ENCODE assay signal across 10 cellular contexts in genomic region chr12:57474862-57475261, GRCh38. TPM values are rescaled to one million over a fixed set of nuclear protein-coding genes. Genes with fewer than 3 reads are reported as not detected.
DNase-seq lines count a peak whose midpoint lies in the region; ATAC-seq and TF ChIP-seq lines count a peak whose summit lies in the region.
"Had no signal": no experiment of that assay in that cellular context is flagged by ENCODE, and none has a peak within 500 bp of the region (broad histone marks: within the 10 kb centered on the region; RNA-seq: fewer than 3 reads in every experiment).

No MANE protein-coding gene starts in this region.

- peaks cover 42% of the 10 kb centered on the region for H3K36me3 Mint-ChIP-seq in stimulated activated naive CD8-positive, alpha-beta T cell treated with anti-CD3 and anti-CD28 coated beads, Interleukin-15, Interleukin-2, amounts not matched to agents 100 ng/mL and 50 ng/mL, for 24 hours (ENCODE audit: low read depth)
- H3K36me3 Mint-ChIP-seq in endothelial cell (ENCODE audit: low read depth, unreplicated experiment): peaks cover 33% of the 10 kb centered on the region

- no peaks in the 10 kb centered on the region for H3K9me3 Mint-ChIP-seq in stimulated activated naive CD8-positive, alpha-beta T cell treated with anti-CD3 and anti-CD28 coated beads, Interleukin-15, Interleukin-2, amounts not matched to agents 100 ng/mL and 50 ng/mL, for 24 hours
- no peaks in the 10 kb centered on the region for H3K9me3 Mint-ChIP-seq in endothelial cell (ENCODE audit: unreplicated experiment)

- H3K27me3 Mint-ChIP-seq in stimulated activated naive CD8-positive, alpha-beta T cell treated with anti-CD3 and anti-CD28 coated beads, Interleukin-15, Interleukin-2, amounts not matched to agents 100 ng/mL and 50 ng/mL, for 24 hours: no peaks in the 10 kb centered on the region
- peaks cover 27% of the 10 kb centered on the region for H3K27me3 Mint-ChIP-seq in endothelial cell (ENCODE audit: unreplicated experiment)

- no peak for DNase-seq in stimulated activated naive CD8-positive, alpha-beta T cell treated with anti-CD3 and anti-CD28 coated beads, Interleukin-15, Interleukin-2, amounts not matched to agents 100 U/mL and 50 U/mL, for 24 hours
- DNase-seq in endothelial cell (ENCODE audit: low spot score) (no peak), kidney tubule cell (ENCODE audit: low spot score) (no peak), SHP77 treated with DMSO at 0.1 percent for 48 hours (lab: John Stamatoyannopoulos, UW) (no peak), WERI-Rb-1 (no peak)
- DNase-seq: activated CD4-positive, alpha-beta T cell treated with anti-CD3 and anti-CD28 coated beads, Interleukin-2, amount 50 U/mL, for 48 hours; effector CD8-positive, alpha-beta T cell had no signal

- no peak overlapping the region for H3K27ac ChIP-seq in WERI-Rb-1

- peaks cover 57% of the 10 kb centered on the region for H3K4me1 Mint-ChIP-seq in stimulated activated naive CD8-positive, alpha-beta T cell treated with anti-CD3 and anti-CD28 coated beads, Interleukin-15, Interleukin-2, amounts not matched to agents 100 ng/mL and 50 ng/mL, for 24 hours (ENCODE audit: low read depth)
- peaks cover 45% of the 10 kb centered on the region for H3K4me1 Mint-ChIP-seq in endothelial cell (ENCODE audit: unreplicated experiment)

- ATAC-seq in stimulated activated naive CD8-positive, alpha-beta T cell treated with anti-CD3 and anti-CD28 coated beads, Interleukin-15, Interleukin-2, amounts not matched to agents 100 U/mL and 50 U/mL, for 24 hours: no peak

- peak overlapping the region; percentile 69 for H3K4me3 Mint-ChIP-seq in stimulated activated naive CD8-positive, alpha-beta T cell treated with anti-CD3 and anti-CD28 coated beads, Interleukin-15, Interleukin-2, amounts not matched to agents 100 ng/mL and 50 ng/mL, for 24 hours
- H3K4me3 Mint-ChIP-seq in endothelial cell (ENCODE audit: unreplicated experiment): peak overlapping the region; percentile 85

- H3K4me3 ChIP-seq in WERI-Rb-1 (ENCODE audit: low read depth, low read length): no peak overlapping the region

- no peaks in the 10 kb centered on the region for H3K9me3 ChIP-seq in WERI-Rb-1 (ENCODE audit: severe bottlenecking)

- no peak for TF ChIP-seq CTCF in endothelial cell (IDR thresholded peaks at IDR 0.05; ENCODE audit: unreplicated experiment)
- TF ChIP-seq CTCF in WERI-Rb-1 (IDR thresholded peaks at IDR 0.05; ENCODE audit: low read depth, low read length): no peak

- H3K36me3 ChIP-seq in WERI-Rb-1: peaks cover 5% of the 10 kb centered on the region

- H3K27ac Mint-ChIP-seq in stimulated activated naive CD8-positive, alpha-beta T cell treated with anti-CD3 and anti-CD28 coated beads, Interleukin-15, Interleukin-2, amounts not matched to agents 100 ng/mL and 50 ng/mL, for 24 hours: peak overlapping the region; percentile 62
- peak overlapping the region; percentile 55 for H3K27ac Mint-ChIP-seq in endothelial cell (ENCODE audit: unreplicated experiment)

- no peaks in the 10 kb centered on the region for H3K27me3 ChIP-seq in WERI-Rb-1 (ENCODE audit: insufficient read depth, low read depth, severe bottlenecking)

RNA-seq across cellular contexts. Expression of gene ARHGAP9, which starts 4.8 kb away (rescaled TPM):
- 65.4 TPM for total RNA-seq in endothelial cell (ENCODE audit: unreplicated experiment)

RNA-seq across cellular contexts. Expression of gene MARS1, which starts 13.0 kb away (rescaled TPM):
- 183 TPM for total RNA-seq in endothelial cell (ENCODE audit: unreplicated experiment)

RNA-seq across cellular contexts. Expression of gene GLI1, which starts 15.3 kb away (rescaled TPM):
- total RNA-seq in endothelial cell (ENCODE audit: unreplicated experiment): 0.77 TPM

RNA-seq across cellular contexts. Expression of gene INHBE, which starts 19.8 kb away (rescaled TPM):
- not detected for total RNA-seq in endothelial cell (ENCODE audit: unreplicated experiment)
- total RNA-seq: temporal lobe had no signal

RNA-seq across cellular contexts. Expression of gene INHBC, which starts 40.3 kb away (rescaled TPM):
- total RNA-seq in endothelial cell (ENCODE audit: unreplicated experiment): not detected
- total RNA-seq: skeletal muscle tissue, temporal lobe had no signal
